Comparison of ENCODE assay signal across 2 cellular contexts in the genomic region with DNA sequence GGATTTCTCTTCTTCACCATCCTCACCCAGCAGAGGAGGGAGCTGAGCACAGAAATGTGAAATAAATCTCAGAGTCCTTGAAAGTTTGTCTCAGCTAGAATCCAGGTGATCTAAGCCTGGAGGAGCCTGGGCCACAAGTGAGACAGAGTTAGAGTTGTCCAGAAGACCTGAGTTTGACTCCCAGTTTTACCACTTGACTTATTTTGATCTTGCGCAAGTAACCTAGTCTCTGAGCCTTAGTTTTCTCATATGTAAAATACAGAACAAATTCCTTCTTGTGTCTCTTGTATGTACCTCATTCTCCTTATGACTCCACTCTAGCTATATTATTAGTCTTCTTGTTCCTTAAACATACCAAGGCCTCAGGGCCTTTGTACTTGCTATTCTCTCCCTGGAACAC.
TF ChIP-seq lines count a peak whose summit lies in the region.

No MANE protein-coding gene starts in this region.

TF ChIP-seq in A549, 52 proteins besides CTCF, POLR2A, EP300 and RAD21:
- TF ChIP-seq ATOH8 (CRISPR knock-in tag; IDR thresholded peaks at IDR 0.05; ENCODE audit: low read depth) (no peak), CEBPB (IDR thresholded peaks at IDR 0.05) (0 out of 4 replicates have a peak, but pooled peaks have one; percentile 5 to 10), ZNF302 (CRISPR knock-in tag; IDR thresholded peaks at IDR 0.05) (no peak)

TF ChIP-seq in IMR-90, 13 proteins besides CTCF, POLR2A, EP300 and RAD21:
- TF ChIP-seq CEBPB (IDR thresholded peaks at IDR 0.05; ENCODE audit: low read depth, low read length) = peak; percentile 39; the same call in 1 of the 2 replicates
- TF ChIP-seq CHD1 (IDR thresholded peaks at IDR 0.05; ENCODE audit: low read depth, low read length) = no peak
TF ChIP-seq in IMR-90: peak in this region for 1.
